In genomic region chr14:62778847-62779246, GRCh38 we compare ENCODE assay signal across 14 cellular contexts.
"Had no signal": no experiment of that assay in that cellular context is flagged by ENCODE, and none has a peak within 500 bp of the region (broad histone marks: within the 10 kb centered on the region; RNA-seq: fewer than 3 reads in every experiment).

No MANE protein-coding gene starts in this region.

- ATAC-seq: activated CD8-positive, alpha-beta T cell treated with anti-CD3 and anti-CD28 coated beads, Interleukin-2, amount 10 ng/mL, durations not matched to agents 7 days and 5 days; heart right ventricle; stimulated activated naive B cell treated with anti-CD40 and anti-IgM and Interleukin-4, amounts not matched to agents 10 μg/mL and 1 μg/mL and 100 μg/mL, for 72 hours; T-cell had no signal

- H3K4me1 ChIP-seq: heart right ventricle had no signal

- H3K27me3 ChIP-seq: dorsolateral prefrontal cortex, heart right ventricle had no signal

- H3K4me3 ChIP-seq: dorsolateral prefrontal cortex, heart right ventricle had no signal

- H3K27ac ChIP-seq: dorsolateral prefrontal cortex, heart right ventricle had no signal

- H3K36me3 ChIP-seq: heart right ventricle had no signal

- DNase-seq: activated CD4-positive, alpha-beta T cell treated with anti-CD3 and anti-CD28 coated beads, Interleukin-2, amount 10 ng/mL, durations not matched to agents 7 days and 5 days; activated CD8-positive, alpha-beta T cell treated with anti-CD3 and anti-CD28 coated beads, Interleukin-2, amount 10 ng/mL, durations not matched to agents 7 days and 5 days; activated naive CD4-positive, alpha-beta T cell treated with Interleukin-2 at 50 U/mL for 16 hours; activated T-cell treated with anti-CD3 and anti-CD28 coated beads, Interleukin-2, amount 50 U/mL, for 24 hours; aorta; dorsolateral prefrontal cortex; erythroblast; heart right ventricle; midbrain; nephron progenitor cell; nucleus accumbens; posterior cingulate gyrus; stimulated activated naive B cell treated with anti-CD40 and anti-IgM and Interleukin-4, amounts not matched to agents 10 μg/mL and 1 μg/mL and 100 μg/mL, for 72 hours; T-cell had no signal
